ENCODE assay signal across 14 cellular contexts in the genomic region with DNA sequence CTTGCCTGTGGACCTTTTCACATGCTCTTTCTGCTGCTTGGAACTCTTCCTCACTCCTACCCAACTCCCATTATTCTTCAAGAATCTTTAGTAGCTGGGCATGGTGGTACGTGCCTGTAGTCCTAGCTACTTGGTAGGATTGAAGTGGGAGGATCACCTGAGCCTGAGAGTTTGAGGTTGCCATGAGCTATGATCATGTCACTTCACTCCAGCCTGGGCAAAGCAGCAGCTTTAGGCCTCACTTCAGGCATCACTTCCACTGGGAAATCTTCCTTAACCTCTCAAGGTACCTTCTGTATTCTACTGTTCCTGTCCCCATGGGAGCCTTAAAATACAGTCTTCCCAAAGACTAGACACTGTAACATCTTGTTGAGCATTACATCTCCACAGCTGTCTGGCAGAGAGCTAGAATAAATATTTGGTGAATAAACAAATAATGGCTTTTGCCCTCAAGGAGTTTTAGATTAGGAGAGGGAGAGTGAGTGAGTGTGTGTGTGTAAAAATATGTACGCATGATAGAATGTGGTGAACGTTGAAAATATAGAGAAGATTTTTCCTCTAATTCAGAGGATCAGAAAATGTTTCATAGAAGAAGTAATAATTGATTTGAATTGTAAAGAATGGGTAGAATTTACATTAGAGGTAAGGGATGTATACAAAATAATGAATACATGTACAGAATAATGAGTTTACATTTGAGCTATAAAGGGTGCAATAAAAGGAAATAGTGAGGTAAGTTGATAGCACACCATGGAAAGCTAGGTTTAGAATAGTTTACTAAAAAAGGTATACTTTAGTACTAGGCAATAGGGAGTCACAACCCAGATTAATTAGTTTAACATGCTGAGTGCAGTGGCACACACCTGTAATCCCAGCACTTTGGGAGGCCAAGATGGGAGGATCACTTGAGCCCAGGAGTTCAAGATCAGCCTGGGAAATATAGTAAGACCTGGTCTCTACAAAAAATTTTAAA. TPM values are rescaled to one million over a fixed set of nuclear protein-coding genes. Genes with fewer than 3 reads are reported as not detected.
DNase-seq lines count a peak whose midpoint lies in the region; ATAC-seq and TF ChIP-seq lines count a peak whose summit lies in the region.
"Had no signal": no experiment of that assay in that cellular context is flagged by ENCODE, and none has a peak within 500 bp of the region (broad histone marks: within the 10 kb centered on the region; RNA-seq: fewer than 3 reads in every experiment).

No MANE protein-coding gene starts in this region.

- H3K36me3 Mint-ChIP-seq in activated B cell treated with CpG ODN at 0.5 μM for 24 hours (ENCODE audit: low read depth) = peaks cover 32% of the 10 kb centered on the region

- H3K4me1 ChIP-seq in mucosa of descending colon (ENCODE audit: low read depth) = no peaks in the 10 kb centered on the region
- H3K4me1 ChIP-seq in stomach = peaks cover 0 to 27% (median 11%) of the 10 kb centered on the region in 4 donors
- H3K4me1 ChIP-seq: lower lobe of right lung, SJCRH30 had no signal

- DNase-seq in Caki2 (ENCODE audit: low read depth) (peak; percentile 11), EH (ENCODE audit: low read depth) (peak; percentile 36), activated B cell treated with CpG ODN at 0.5 μM for 24 hours (no peak), mucosa of descending colon (no peak), SHP77 (lab: John Stamatoyannopoulos, UW) (no peak), stomach (no peak)
- DNase-seq: activated naive CD4-positive, alpha-beta T cell treated with anti-CD3 and anti-CD28 coated beads, Interleukin-2, amount 10 ng/mL, durations not matched to agents 7 days and 5 days; CD4-positive, alpha-beta T cell; lower lobe of right lung; small intestine had no signal

- peak overlapping the region; percentile 37 for H3K27ac Mint-ChIP-seq in activated B cell treated with CpG ODN at 0.5 μM for 24 hours
- H3K27ac Mint-ChIP-seq: activated naive CD4-positive, alpha-beta T cell treated with anti-CD3 and anti-CD28 coated beads, Interleukin-2, amount 10 ng/mL, durations not matched to agents 7 days and 5 days; CD4-positive, alpha-beta T cell had no signal

- no peaks in the 10 kb centered on the region for H3K4me1 Mint-ChIP-seq in activated B cell treated with CpG ODN at 0.5 μM for 24 hours

- no peaks in the 10 kb centered on the region for H3K27me3 Mint-ChIP-seq in activated B cell treated with CpG ODN at 0.5 μM for 24 hours
- H3K27me3 Mint-ChIP-seq: activated naive CD4-positive, alpha-beta T cell treated with anti-CD3 and anti-CD28 coated beads, Interleukin-2, amount 10 ng/mL, durations not matched to agents 7 days and 5 days; CD4-positive, alpha-beta T cell had no signal

- CTCF ChIA-PET in activated B cell treated with CpG ODN at 0.5 μM for 24 hours (lab: Charles Lee) = interaction anchor here (0.8 to 4.7 kb wide), 7 partner anchors 14 to 418 kb away, joined by 3 to 58 read pairs (median 3); a partner anchor contains a TSS

- TF ChIP-seq CTCF in activated B cell treated with CpG ODN at 0.5 μM for 24 hours (IDR thresholded peaks at IDR 0.05) = no peak
- no peak for TF ChIP-seq CTCF in mucosa of descending colon (IDR thresholded peaks at IDR 0.05)
- no peak for TF ChIP-seq CTCF in stomach (IDR thresholded peaks at IDR 0.05)

- intact Hi-C loops in activated B cell treated with CpG ODN at 0.5 μM for 24 hours (cut with micrococcal nuclease) (no loop called here), mucosa of descending colon (cut with DNase I, micrococcal nuclease) (loop anchor here in 1 of 2 donors (10.0 kb wide), 1 partner anchor 449 kb away; no protein-coding TSS in a partner anchor), stomach (cut with DNase I; ENCODE audit: low total_unique reads) (no loop called here)

- in situ Hi-C loops in Caki2 (cut with HindIII; ENCODE audit: low pct_unique_long_range_greater_than_20kb, low sequenced_read_pairs) = no loop called here

- no peaks in the 10 kb centered on the region for H3K9me3 Mint-ChIP-seq in activated B cell treated with CpG ODN at 0.5 μM for 24 hours
- H3K9me3 Mint-ChIP-seq: activated naive CD4-positive, alpha-beta T cell treated with anti-CD3 and anti-CD28 coated beads, Interleukin-2, amount 10 ng/mL, durations not matched to agents 7 days and 5 days; CD4-positive, alpha-beta T cell had no signal

- H3K4me3 ChIP-seq in mucosa of descending colon = no peak overlapping the region
- no peak overlapping the region for H3K4me3 ChIP-seq in stomach
- H3K4me3 ChIP-seq: lower lobe of right lung, SJCRH30 had no signal

- POLR2A ChIA-PET in activated B cell treated with CpG ODN at 0.5 μM for 24 hours (lab: Charles Lee) = no interaction called here

- H3K9me3 ChIP-seq in mucosa of descending colon = no peaks in the 10 kb centered on the region
- H3K9me3 ChIP-seq in stomach = no peaks in the 10 kb centered on the region
- H3K9me3 ChIP-seq: lower lobe of right lung had no signal

- no peak for ATAC-seq in activated B cell treated with CpG ODN at 0.5 μM for 24 hours (ENCODE audit: low read depth)
- ATAC-seq in mucosa of descending colon = peak; percentile 61
- ATAC-seq in GM21423 (IDR thresholded peaks at IDR 0.05; ENCODE audit: unreplicated experiment) = no peak
- ATAC-seq in GM18858 (IDR thresholded peaks at IDR 0.05; ENCODE audit: unreplicated experiment) = no peak
- ATAC-seq: esophagus mucosa, lower lobe of right lung had no signal

- no peaks in the 10 kb centered on the region for H3K27me3 ChIP-seq in stomach
- H3K27me3 ChIP-seq: SJCRH30 had no signal

- H3K4me3 Mint-ChIP-seq in activated B cell treated with CpG ODN at 0.5 μM for 24 hours = no peak overlapping the region
- H3K4me3 Mint-ChIP-seq: activated naive CD4-positive, alpha-beta T cell treated with anti-CD3 and anti-CD28 coated beads, Interleukin-2, amount 10 ng/mL, durations not matched to agents 7 days and 5 days; CD4-positive, alpha-beta T cell had no signal

- peak overlapping the region in 1 of 5 donors; percentile 46 for H3K27ac ChIP-seq in stomach
- H3K27ac ChIP-seq: lower lobe of right lung, SJCRH30 had no signal

- WGBS in stomach, 5 donors = 47 to 59% (median 53%) methylated on average over 3 of the region's 3 CpGs

- TF ChIP-seq EP300 in stomach (IDR thresholded peaks at IDR 0.05) = no peak

- no peaks in the 10 kb centered on the region for H3K36me3 ChIP-seq in mucosa of descending colon (ENCODE audit: low read depth)
- peaks cover 2 to 39% (median 34%) of the 10 kb centered on the region in 4 donors for H3K36me3 ChIP-seq in stomach

- no peak for TF ChIP-seq POLR2A in stomach (IDR thresholded peaks at IDR 0.05)

RNA-seq across cellular contexts. Expression of a gene that starts 29.2 kb away (rescaled TPM):
- 19.6 and 23.5 TPM in 2 replicates for total RNA-seq in Caki2 (2014; rRNA removed; shearing (Covaris generic); ENCODE audit: low replicate concordance)
- total RNA-seq in activated B cell treated with CpG ODN at 0.5 μM for 24 hours = 4.2 and 5.4 TPM in 2 replicates
- 1 to 10 TPM; 2.2 to 3.9 (median 3.6) TPM for total RNA-seq in mucosa of descending colon
- total RNA-seq in stomach = 10 to 100 TPM in 2 of 5 donors, 1 to 10 TPM in 3; 3.8 to 23.7 (median 8.9) TPM
- polyA plus RNA-seq in stomach = 10 to 100 TPM in 2 of 3 donors, 1 to 10 TPM in 1; 6.7 to 34.4 (median 12.3) TPM

RNA-seq across cellular contexts. Expression of a gene that starts 59.3 kb away (rescaled TPM):
- total RNA-seq in Caki2 (2014; rRNA removed; shearing (Covaris generic); ENCODE audit: low replicate concordance) = 1.9 and 25.5 TPM in 2 replicates
- total RNA-seq in activated B cell treated with CpG ODN at 0.5 μM for 24 hours (24.2 and 26.3 TPM in 2 replicates), mucosa of descending colon (10 to 100 TPM; 45.2 to 69.4 (median 53.6) TPM), stomach (100 to 1,000 TPM in 1 of 5 donors, 10 to 100 TPM in 4; 21.7 to 118 (median 47.8) TPM)
- polyA plus RNA-seq in stomach = 10 to 100 TPM in 2 of 3 donors, 1 to 10 TPM in 1; 8.5 to 16.3 (median 12.1) TPM

Comparison
In these comparisons a context has a peak if more than half of its experiments do, and no peak if none do; other contexts are left out.
1. DNase-seq: peak in Caki2 (single experiment) and EH (single experiment); none in activated B cell treated with CpG ODN at 0.5 μM for 24 hours (single experiment), mucosa of descending colon (0 of 3), SHP77 (0 of 2) and stomach (single experiment).